ENCODE assay signal across 24 cellular contexts in genomic region chr12:82184844-82185243, GRCh38.
DNase-seq lines count a peak whose midpoint lies in the region; ATAC-seq, FAIRE-seq and TF ChIP-seq lines count a peak whose summit lies in the region.
"Had no signal": no experiment of that assay in that cellular context is flagged by ENCODE, and none has a peak within 500 bp of the region (broad histone marks: within the 10 kb centered on the region; RNA-seq: fewer than 3 reads in every experiment).

No MANE protein-coding gene starts in this region.

- ATAC-seq in SK-N-SH treated with all-trans-retinoic acid at 6 μM for 48 hours (no peak), IMR-90 (ENCODE audit: low read depth) (no peak), HG03460 (IDR thresholded peaks at IDR 0.05; ENCODE audit: unreplicated experiment) (no peak)
- ATAC-seq: A549; CD8-positive, alpha-beta T cell; GM12878 had no signal

- H2BK15ac ChIP-seq in IMR-90 (ENCODE audit: low read depth, low read length), result no peak overlapping the region
- H2BK15ac ChIP-seq in H1 (ENCODE audit: low read length), result no peak overlapping the region

- H3K79me1 ChIP-seq in IMR-90 (ENCODE audit: low read depth in 1 of 2, low read length in 2 of 2) (no peaks in the 10 kb centered on the region), H1 (ENCODE audit: low read depth, low read length) (no peaks in the 10 kb centered on the region)

- H3K9me3 ChIP-seq in SK-N-SH, result no peaks in the 10 kb centered on the region
- peaks cover 4% of the 10 kb centered on the region for H3K9me3 ChIP-seq in IMR-90 (ENCODE audit: control insufficient read depth, insufficient read depth, low read length)
- no peaks in the 10 kb centered on the region for H3K9me3 ChIP-seq in H1 (ENCODE audit: insufficient read depth in 2 of 2, low read depth in 1 of 2, low read length in 1 of 2)
- peaks cover 6% of the 10 kb centered on the region; the same call in 1 of the 2 replicates for H3K9me3 ChIP-seq in Karpas-422 (ENCODE audit: low read length)
- H3K9me3 ChIP-seq: A549; BLaER1 treated with 17β-estradiol and CSF1 and Interleukin-3, amounts not matched to agents 10 nM and 100 nM had no signal

- no peaks in the 10 kb centered on the region for H3F3A ChIP-seq in SK-N-SH (replicated peaks; ENCODE audit: insufficient read depth)

- H2BK120ac ChIP-seq in IMR-90 (ENCODE audit: low read depth, low read length) (no peak overlapping the region), H1 (replicated peaks; ENCODE audit: low read depth, low read length) (no peak overlapping the region)

- no peak for DNase-seq in SK-N-SH
- no peak for DNase-seq in IMR-90
- DNase-seq in OCI-M1 (lab: John Stamatoyannopoulos, UW), result peak; percentile 36
- DNase-seq in H1 (ENCODE audit: low read depth in 1 of 2, low spot score in 2 of 2), result no peak
- DNase-seq in Karpas-422, result no peak
- no peak for DNase-seq in GM10248 (ENCODE audit: extremely low spot score)
- DNase-seq: AML-193; Caco-2; Calu3; CD4-positive, alpha-beta T cell; CD8-positive, alpha-beta T cell; DMS79 treated with DMSO at 0.1 percent for 48 hours; GF-D8 had no signal

- H3K14ac ChIP-seq in IMR-90 (replicated peaks; ENCODE audit: low read depth, low read length), result no peak overlapping the region
- H3K14ac ChIP-seq in H1 (ENCODE audit: insufficient read length), result no peak overlapping the region

- no peak overlapping the region for H3K9ac ChIP-seq in SK-N-SH
- H3K9ac ChIP-seq in IMR-90 (ENCODE audit: low read depth, low read length), result no peak overlapping the region
- no peak overlapping the region for H3K9ac ChIP-seq in H1 (replicated peaks in 1 of 4; ENCODE audit: extremely low read depth in 1 of 4, low read depth in 3 of 4, low read length in 3 of 4)
- no peak overlapping the region for H3K9ac ChIP-seq in Karpas-422 (ENCODE audit: low read length)
- H3K9ac ChIP-seq: BLaER1 treated with 17β-estradiol and CSF1 and Interleukin-3, amounts not matched to agents 10 nM and 100 nM had no signal

- H4K5ac ChIP-seq in IMR-90 (ENCODE audit: low read depth, low read length), result no peak overlapping the region
- H4K5ac ChIP-seq in H1 (ENCODE audit: insufficient read length, low read depth, low read length), result no peak overlapping the region

- intact Hi-C loops in IMR-90 (cut with micrococcal nuclease), result no loop called here

- no peaks in the 10 kb centered on the region for H4K20me1 ChIP-seq in SK-N-SH (ENCODE audit: insufficient read depth)
- no peaks in the 10 kb centered on the region for H4K20me1 ChIP-seq in IMR-90 (ENCODE audit: insufficient read depth, low read length)
- H4K20me1 ChIP-seq in H1 (replicated peaks in 1 of 2; ENCODE audit: control insufficient read depth in 1 of 2, insufficient read depth in 2 of 2, low read length in 2 of 2), result no peaks in the 10 kb centered on the region
- no peaks in the 10 kb centered on the region for H4K20me1 ChIP-seq in Karpas-422 (ENCODE audit: insufficient read depth, low read depth, low read length)
- H4K20me1 ChIP-seq: BLaER1 treated with 17β-estradiol and CSF1 and Interleukin-3, amounts not matched to agents 10 nM and 100 nM had no signal

- FAIRE-seq in H1 (lab: Jason Lieb, UNC), result no peak
- FAIRE-seq: A549, D721Med, G401.6, GM12878, GM12892, GM18507 had no signal

- H3K27me3 ChIP-seq in SK-N-SH (ENCODE audit: insufficient read depth) (no peaks in the 10 kb centered on the region), IMR-90 (ENCODE audit: control insufficient read depth, insufficient read depth, low read length) (no peaks in the 10 kb centered on the region), H1 (replicated peaks in 1 of 4; ENCODE audit: control insufficient read depth in 3 of 4, extremely low read depth in 1 of 4, insufficient read depth in 3 of 4, low read length in 3 of 4) (peaks cover 0 to 1% (median 0%) of the 10 kb centered on the region in 4 experiments; a peak in 1 of 7 replicates), Karpas-422 (ENCODE audit: low read length) (no peaks in the 10 kb centered on the region)
- H3K27me3 ChIP-seq: BLaER1 treated with 17β-estradiol and CSF1 and Interleukin-3, amounts not matched to agents 10 nM and 100 nM had no signal

- POLR2A ChIA-PET in SK-N-SH (lab: Yijun Ruan, JAX), result no interaction called here
- POLR2A ChIA-PET in IMR-90 (lab: Charles Lee; ENCODE audit: unreplicated experiment), result no interaction called here
- POLR2A ChIA-PET in H1 (lab: Charles Lee; ENCODE audit: partially characterized antibody), result no interaction called here
- POLR2A ChIA-PET in GM10248 (lab: Yijun Ruan, JAX), result no interaction called here

- dilution Hi-C loops in IMR-90 (cut with HindIII; ENCODE audit: low sequenced_read_pairs, unreplicated experiment), result no loop called here

- no TSS peak for BruUV-seq in IMR-90 (replicated peaks; lab: Mats Ljungman, UMichigan)

- H3K9me1 ChIP-seq in IMR-90 (ENCODE audit: insufficient read depth, low read length), result no peaks in the 10 kb centered on the region

- no peak overlapping the region for H3K23ac ChIP-seq in IMR-90 (ENCODE audit: low read depth, low read length)
- no peak overlapping the region for H3K23ac ChIP-seq in H1 (ENCODE audit: insufficient read length)

- H3K4me1 ChIP-seq in SK-N-SH (ENCODE audit: control insufficient read depth in 1 of 2, insufficient read depth in 2 of 2, low read depth in 1 of 2, low read length in 1 of 2) (no peaks in the 10 kb centered on the region), IMR-90 (ENCODE audit: control insufficient read depth, insufficient read depth, low read length) (no peaks in the 10 kb centered on the region), H1 (replicated peaks in 1 of 4; ENCODE audit: control insufficient read depth in 3 of 4, insufficient read depth in 4 of 4, low read length in 3 of 4) (no peaks in the 10 kb centered on the region), Karpas-422 (ENCODE audit: low read length) (no peaks in the 10 kb centered on the region)
- H3K4me1 ChIP-seq: A549; BLaER1 treated with 17β-estradiol and CSF1 and Interleukin-3, amounts not matched to agents 10 nM and 100 nM; Caco-2 had no signal

- peak overlapping the region; percentile 24; the same call in 1 of the 2 replicates for H3K4me2 ChIP-seq in SK-N-SH
- no peak overlapping the region for H3K4me2 ChIP-seq in IMR-90 (ENCODE audit: low read depth, low read length)
- H3K4me2 ChIP-seq in H1 (ENCODE audit: insufficient read depth in 1 of 2, low read depth in 2 of 2, low read length in 2 of 2), result no peak overlapping the region
- H3K4me2 ChIP-seq in Karpas-422 (ENCODE audit: low read depth, low read length, poor library complexity, severe bottlenecking), result no peak overlapping the region
- H3K4me2 ChIP-seq: A549; BLaER1 treated with 17β-estradiol and CSF1 and Interleukin-3, amounts not matched to agents 10 nM and 100 nM had no signal

- no peaks in the 10 kb centered on the region for H3K36me3 ChIP-seq in SK-N-SH (replicated peaks in 1 of 2; ENCODE audit: control insufficient read depth in 1 of 2, insufficient read depth in 2 of 2, low read length in 1 of 2)
- no peaks in the 10 kb centered on the region for H3K36me3 ChIP-seq in IMR-90 (ENCODE audit: control insufficient read depth, insufficient read depth, low read length)
- H3K36me3 ChIP-seq in H1 (ENCODE audit: control insufficient read depth in 2 of 4, insufficient read depth in 4 of 4, low read length in 3 of 4), result no peaks in the 10 kb centered on the region
- no peaks in the 10 kb centered on the region for H3K36me3 ChIP-seq in Karpas-422 (ENCODE audit: insufficient read depth, low read length)
- H3K36me3 ChIP-seq: BLaER1 treated with 17β-estradiol and CSF1 and Interleukin-3, amounts not matched to agents 10 nM and 100 nM had no signal

- H4K8ac ChIP-seq in IMR-90 (ENCODE audit: low read depth in 2 of 2, low read length in 2 of 2) (no peak overlapping the region), H1 (ENCODE audit: extremely low read depth, insufficient read depth, low read length) (no peak overlapping the region)

- H4K91ac ChIP-seq in IMR-90 (ENCODE audit: insufficient read depth, low read depth, low read length) (no peak overlapping the region), H1 (replicated peaks; ENCODE audit: insufficient read length, low read length) (no peak overlapping the region)

- H2BK12ac ChIP-seq in H1 (ENCODE audit: low read depth, low read length), result no peak overlapping the region

- H2BK5ac ChIP-seq in IMR-90 (ENCODE audit: low read depth, low read length, poor library complexity, severe bottlenecking) (no peak overlapping the region), H1 (ENCODE audit: low read depth, low read length) (no peak overlapping the region)

- H3K18ac ChIP-seq in IMR-90 (ENCODE audit: low read depth, low read length) (no peak overlapping the region), H1 (ENCODE audit: extremely low read depth, low read length) (no peak overlapping the region)

- no peak overlapping the region for H3K4me3 ChIP-seq in SK-N-SH (ENCODE audit: low read depth in 2 of 2, low read length in 1 of 2)
- H3K4me3 ChIP-seq in IMR-90 (ENCODE audit: insufficient read depth, low read depth, low read length), result no peak overlapping the region
- no peak overlapping the region for H3K4me3 ChIP-seq in H1 (ENCODE audit: extremely low read depth in 1 of 4, insufficient read depth in 2 of 4, low read depth in 3 of 4, low read length in 4 of 4)
- no peak overlapping the region for H3K4me3 ChIP-seq in Karpas-422 (ENCODE audit: low read length)
- H3K4me3 ChIP-seq: A549; BLaER1 treated with 17β-estradiol and CSF1 and Interleukin-3, amounts not matched to agents 10 nM and 100 nM; GM12878 had no signal

- TF ChIP-seq CTCF in SK-N-SH (IDR thresholded peaks at IDR 0.05) (no peak), IMR-90 (conservative IDR thresholded peaks at IDR 0.05; ENCODE audit: low read depth, low read length) (no peak), H1 (IDR thresholded peaks at IDR 0.05; ENCODE audit: control extremely low read depth in 1 of 3, insufficient read depth in 1 of 3, low read depth in 1 of 3, low read length in 3 of 3) (no peak), GM10248 (IDR thresholded peaks at IDR 0.05; ENCODE audit: control extremely low read depth, extremely low read depth, low read depth, missing control alignments) (no peak)

- H2AFZ ChIP-seq in SK-N-SH (ENCODE audit: low read depth) (no peak overlapping the region), IMR-90 (replicated peaks; ENCODE audit: low read length, poor library complexity) (no peak overlapping the region), H1 (ENCODE audit: low read length) (no peak overlapping the region), Karpas-422 (ENCODE audit: low read length) (no peak overlapping the region)

- no peak overlapping the region for H3K27ac ChIP-seq in SK-N-SH (ENCODE audit: low read depth in 2 of 2, low read length in 1 of 2)
- H3K27ac ChIP-seq in IMR-90 (ENCODE audit: insufficient read depth, low read length), result no peak overlapping the region
- no peak overlapping the region for H3K27ac ChIP-seq in H1 (ENCODE audit: low read depth, low read length)
- no peak overlapping the region for H3K27ac ChIP-seq in Karpas-422 (ENCODE audit: low read length)
- H3K27ac ChIP-seq: 22Rv1; A549; BLaER1 treated with 17β-estradiol and CSF1 and Interleukin-3, amounts not matched to agents 10 nM and 100 nM; C4-2B had no signal

- 13% methylated on average over 1 of the region's 1 CpG for WGBS in SK-N-SH (ENCODE audit: low lambda C conversion rate)
- WGBS in IMR-90 (ENCODE audit: extremely low coverage in 2 of 2, insufficient read length in 1 of 2), 2 experiments, result no CpG with 5 or more reads among the region's 1 CpG
- WGBS in H1 (ENCODE audit: extremely low coverage in 1 of 2, insufficient coverage in 1 of 2, insufficient read length in 1 of 2, insufficient replicate concordance in 2 of 2, low coverage in 1 of 2, low lambda C conversion rate in 2 of 2, missing lambda C conversion rate in 1 of 2), 2 experiments, result 86% methylated on average over 1 of the region's 1 CpG; no CpG with 5 or more reads in 1 of the 2 experiments

- H2BK20ac ChIP-seq in IMR-90 (ENCODE audit: low read depth, low read length) (no peak overlapping the region), H1 (ENCODE audit: low read length) (no peak overlapping the region)

- in situ Hi-C loops in IMR-90 (cut with MboI; ENCODE audit: low sequenced_read_pairs), result no loop called here

- no peaks in the 10 kb centered on the region for H3K23me2 ChIP-seq in H1 (ENCODE audit: low read depth, low read length)

- no peak overlapping the region for H2AK9ac ChIP-seq in IMR-90 (replicated peaks; ENCODE audit: low read depth, low read length, poor library complexity)

- H2AK5ac ChIP-seq in IMR-90 (ENCODE audit: low read depth, low read length), result no peak overlapping the region
- no peak overlapping the region for H2AK5ac ChIP-seq in H1 (ENCODE audit: low read depth, low read length)

- no peak overlapping the region for H3K4ac ChIP-seq in IMR-90 (ENCODE audit: low read depth, low read length)
- no peak overlapping the region for H3K4ac ChIP-seq in H1 (replicated peaks; ENCODE audit: insufficient read length, low read depth, low read length)

- H3K9me2 ChIP-seq in SK-N-SH, result no peaks in the 10 kb centered on the region
- H3K9me2 ChIP-seq in Karpas-422 (replicated peaks; ENCODE audit: insufficient read depth, low read length), result no peaks in the 10 kb centered on the region

- CTCF ChIA-PET in SK-N-SH (lab: Yijun Ruan, JAX), result interaction anchor here (0.8 kb wide), 1 partner anchor 9 kb away, joined by 5 read pairs; no protein-coding TSS in a partner anchor
- CTCF ChIA-PET in IMR-90 (lab: Yijun Ruan, JAX), result no interaction called here
- CTCF ChIA-PET in H1 (lab: Charles Lee; ENCODE audit: partially characterized antibody), result no interaction called here
- CTCF ChIA-PET in GM10248 (lab: Yijun Ruan, JAX), result no interaction called here

- H3K79me2 ChIP-seq in SK-N-SH (ENCODE audit: insufficient read depth) (no peaks in the 10 kb centered on the region), H1 (ENCODE audit: control insufficient read depth in 1 of 2, insufficient read depth in 2 of 2, low read length in 2 of 2) (no peaks in the 10 kb centered on the region), Karpas-422 (ENCODE audit: low read length) (no peaks in the 10 kb centered on the region)

- no peak overlapping the region for H3K56ac ChIP-seq in IMR-90 (ENCODE audit: extremely low read depth, insufficient read depth, low read length)
- H3K56ac ChIP-seq in H1 (replicated peaks; ENCODE audit: insufficient read length, low read depth, low read length), result no peak overlapping the region

- TF ChIP-seq POLR2A in IMR-90 (IDR thresholded peaks at IDR 0.05; ENCODE audit: low read depth, low read length), result no peak
- TF ChIP-seq POLR2A in H1 (IDR thresholded peaks at IDR 0.05; ENCODE audit: control extremely low read depth in 1 of 2, low read depth in 2 of 2, low read length in 2 of 2), result no peak

- TF ChIP-seq EP300 in SK-N-SH (IDR thresholded peaks at IDR 0.05; ENCODE audit: borderline replicate concordance in 1 of 2, low read depth in 1 of 2, low read length in 1 of 2), result no peak
- TF ChIP-seq EP300 in H1 (IDR thresholded peaks at IDR 0.05; ENCODE audit: borderline replicate concordance in 1 of 2, low read depth in 2 of 2, low read length in 2 of 2), result no peak

- TF ChIP-seq RAD21 in SK-N-SH (IDR thresholded peaks at IDR 0.05; ENCODE audit: low read length), result no peak
- TF ChIP-seq RAD21 in IMR-90 (IDR thresholded peaks at IDR 0.05; ENCODE audit: low read length), result no peak
- no peak for TF ChIP-seq RAD21 in H1 (IDR thresholded peaks at IDR 0.05 in 1 of 2, conservative IDR thresholded peaks at IDR 0.05 in 1 of 2; ENCODE audit: low read depth in 2 of 2, low read length in 2 of 2)
